ENCODE assay signal across 11 cellular contexts in the genomic region with DNA sequence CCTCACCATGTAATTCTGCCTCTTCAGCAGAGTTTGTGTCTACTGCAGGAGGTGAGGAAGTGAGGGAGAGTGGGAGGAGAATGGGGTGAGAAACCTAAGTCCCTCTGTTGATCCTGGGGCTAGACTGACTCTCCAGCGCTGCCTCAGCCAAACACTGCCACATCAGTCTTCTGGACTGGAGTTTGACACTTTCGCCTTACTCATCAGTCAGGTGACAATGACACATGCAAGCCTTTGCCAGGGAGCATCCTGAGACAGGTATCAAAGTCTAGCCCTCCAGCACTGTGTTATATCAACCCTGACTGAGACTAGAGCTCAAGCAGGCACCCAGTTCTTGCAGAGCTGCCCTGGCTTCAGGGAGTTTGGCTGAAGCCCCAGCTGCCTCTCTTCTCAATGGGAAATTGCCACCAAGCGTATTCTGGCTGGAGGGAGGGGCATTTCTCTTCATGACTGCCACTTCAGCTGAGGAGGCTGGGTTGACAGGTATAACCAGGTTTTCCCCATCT. TPM values are rescaled to one million over a fixed set of nuclear protein-coding genes. Genes with fewer than 3 reads are reported as not detected.
DNase-seq lines count a peak whose midpoint lies in the region; ATAC-seq and TF ChIP-seq lines count a peak whose summit lies in the region.
"Had no signal": no experiment of that assay in that cellular context is flagged by ENCODE, and none has a peak within 500 bp of the region (broad histone marks: within the 10 kb centered on the region; RNA-seq: fewer than 3 reads in every experiment).

No MANE protein-coding gene starts in this region.

- H3K79me1 ChIP-seq in mesendoderm (ENCODE audit: low read length): no peaks in the 10 kb centered on the region

- H3K27ac ChIP-seq in body of pancreas (peak overlapping the region; percentile 48 to 77 (median 54)), mesendoderm (ENCODE audit: low read depth, low read length) (no peak overlapping the region), ovary (no peak overlapping the region)
- H3K27ac ChIP-seq: 22Rv1 had no signal

- no peak overlapping the region for H3K4me3 ChIP-seq in body of pancreas
- no peak overlapping the region for H3K4me3 ChIP-seq in mesendoderm (ENCODE audit: low read length)
- no peak overlapping the region for H3K4me3 ChIP-seq in ovary

- no peak overlapping the region for H3K4me2 ChIP-seq in mesendoderm (ENCODE audit: low read length)

- WGBS in body of pancreas, 2 donors: 51 to 65% methylated on average over 2 to 3 of the region's 3 CpGs
- no CpG with 5 or more reads among the region's 3 CpGs for WGBS in mesendoderm (ENCODE audit: extremely low coverage, insufficient coverage, low lambda C conversion rate)
- WGBS in ovary, 3 donors: 87 to 96% (median 92%) methylated on average over 3 of the region's 3 CpGs

- H3K36me3 Mint-ChIP-seq in natural killer cell: no peaks in the 10 kb centered on the region

- no peak overlapping the region for H4K5ac ChIP-seq in mesendoderm (ENCODE audit: low read length)

- no peak for TF ChIP-seq EP300 in ovary (IDR thresholded peaks at IDR 0.05)

- no peaks in the 10 kb centered on the region for H3K79me2 ChIP-seq in mesendoderm (ENCODE audit: control insufficient read depth, insufficient read depth, low read length)

- intact Hi-C loops in body of pancreas (cut with DNase I): no loop called here
- intact Hi-C loops in natural killer cell (cut with micrococcal nuclease): no loop called here
- intact Hi-C loops in ovary (cut with DNase I): no loop called here

- no peak overlapping the region for H3K23ac ChIP-seq in mesendoderm (ENCODE audit: low read length)

- H3K36me3 ChIP-seq in body of pancreas (replicated peaks in 1 of 2; ENCODE audit: insufficient read depth in 1 of 2, low read depth in 2 of 2): no peaks in the 10 kb centered on the region
- no peaks in the 10 kb centered on the region for H3K36me3 ChIP-seq in mesendoderm (ENCODE audit: control insufficient read depth, insufficient read depth, low read length)
- H3K36me3 ChIP-seq in ovary: no peaks in the 10 kb centered on the region

- no peak overlapping the region for H3K9ac ChIP-seq in mesendoderm (ENCODE audit: low read length)

- DNase-seq in DMS79 treated with DMSO at 0.1 percent for 48 hours (lab: John Stamatoyannopoulos, UW): peak; percentile 5
- no peak for DNase-seq in DMS79 (lab: John Stamatoyannopoulos, UW)
- DNase-seq in HuH-7 (ENCODE audit: low spot score): peak; percentile 10
- peak; percentile 51 to 73 (median 64) for DNase-seq in body of pancreas
- DNase-seq in mesendoderm: peak; percentile 63
- DNase-seq in natural killer cell: no peak
- DNase-seq in ovary: no peak
- DNase-seq: activated CD8-positive, alpha-beta memory T cell treated with anti-CD3 and anti-CD28 coated beads, Interleukin-2, amount 50 U/mL, for 4 hours; H9 had no signal

- no peak overlapping the region for H3K4me3 Mint-ChIP-seq in natural killer cell
- H3K4me3 Mint-ChIP-seq: H9 had no signal

- H2BK5ac ChIP-seq in mesendoderm (ENCODE audit: low read length): no peak overlapping the region

- H3K9me3 ChIP-seq in body of pancreas: no peaks in the 10 kb centered on the region
- no peaks in the 10 kb centered on the region for H3K9me3 ChIP-seq in ovary

- H3K9me3 Mint-ChIP-seq in natural killer cell: no peaks in the 10 kb centered on the region
- H3K9me3 Mint-ChIP-seq: H9 had no signal

- H3K27ac Mint-ChIP-seq in natural killer cell: no peak overlapping the region
- H3K27ac Mint-ChIP-seq: H9 had no signal

- no peak overlapping the region for H2BK120ac ChIP-seq in mesendoderm (ENCODE audit: low read depth, low read length)

- H3K4ac ChIP-seq in mesendoderm (ENCODE audit: low read depth, low read length): no peak overlapping the region

- no peak overlapping the region for H3K56ac ChIP-seq in mesendoderm (ENCODE audit: low read length)

- no peak overlapping the region for H3K18ac ChIP-seq in mesendoderm (ENCODE audit: low read length)

- peaks cover 0 to 7% of the 10 kb centered on the region in 2 donors for H3K27me3 Mint-ChIP-seq in natural killer cell (ENCODE audit: low read depth in 2 of 2)

- TF ChIP-seq CTCF in body of pancreas (IDR thresholded peaks at IDR 0.05) (no peak), natural killer cell (IDR thresholded peaks at IDR 0.05) (no peak), ovary (IDR thresholded peaks at IDR 0.05) (no peak)

- H3K27me3 ChIP-seq in body of pancreas (no peaks in the 10 kb centered on the region), mesendoderm (ENCODE audit: insufficient read depth, low read length, poor library complexity) (no peaks in the 10 kb centered on the region), ovary (no peaks in the 10 kb centered on the region)

- no peak overlapping the region for H2BK15ac ChIP-seq in mesendoderm (replicated peaks; ENCODE audit: low read depth)

- TF ChIP-seq POLR2A in body of pancreas (IDR thresholded peaks at IDR 0.05) (peak in 1 of 3 donors; percentile 2), ovary (IDR thresholded peaks at IDR 0.05) (no peak)

- H3K4me1 Mint-ChIP-seq in natural killer cell: no peaks in the 10 kb centered on the region

- no peak overlapping the region for H2AK5ac ChIP-seq in mesendoderm (ENCODE audit: low read length)

- H4K8ac ChIP-seq in mesendoderm (ENCODE audit: low read depth, low read length): no peak overlapping the region

- ATAC-seq in body of pancreas (peak; percentile 73), HG03095 (IDR thresholded peaks at IDR 0.05; ENCODE audit: unreplicated experiment) (no peak), natural killer cell (no peak)

- H3K4me1 ChIP-seq in body of pancreas: peaks cover 42% of the 10 kb centered on the region
- peaks cover 6% of the 10 kb centered on the region for H3K4me1 ChIP-seq in mesendoderm (ENCODE audit: control insufficient read depth, low read depth, low read length)
- H3K4me1 ChIP-seq in ovary (ENCODE audit: insufficient read depth): no peaks in the 10 kb centered on the region

RNA-seq across cellular contexts. Expression of a gene that starts 33.3 kb away (rescaled TPM):
- total RNA-seq in body of pancreas (10 to 100 TPM; 61.0 to 68.6 TPM), natural killer cell (10 to 100 TPM; 86.0 to 97.5 (median 96.0) TPM), ovary (10 to 100 TPM; 51.5 to 68.1 (median 59.6) TPM)
- polyA plus RNA-seq in mesendoderm (2013, experiment 1 of 2): 20.4 TPM
- polyA plus RNA-seq in mesendoderm (2013, experiment 2 of 2): 19.6 TPM
- polyA plus RNA-seq in ovary: 10 to 100 TPM; 14.0 to 20.2 TPM

RNA-seq across cellular contexts. Expression of a gene that starts 55.8 kb away (rescaled TPM):
- total RNA-seq in body of pancreas: 10 to 100 TPM; 16.5 to 18.4 TPM
- polyA plus RNA-seq in mesendoderm (2013, experiment 1 of 2): 16.2 TPM
- 15.7 TPM for polyA plus RNA-seq in mesendoderm (2013, experiment 2 of 2)
- 10 to 100 TPM; 27.9 to 35.7 (median 30.4) TPM for total RNA-seq in natural killer cell
- 10 to 100 TPM; 21.1 to 27.9 (median 24.8) TPM for total RNA-seq in ovary
- 10 to 100 TPM; 37.3 to 49.3 TPM for polyA plus RNA-seq in ovary

Comparison
In these comparisons a context has a peak if more than half of its experiments do, and no peak if none do; other contexts are left out.
1. DNase-seq: peak in DMS79 treated with DMSO at 0.1 percent for 48 hours (single experiment), HuH-7 (single experiment), body of pancreas (4 of 4) and mesendoderm (single experiment); none in DMS79 (single experiment), natural killer cell (single experiment) and ovary (0 of 5).
2. H3K27ac ChIP-seq: peak in body of pancreas (4 of 4); none in mesendoderm (single experiment) and ovary (0 of 2).